In genomic region chr13:43316997-43317396, GRCh38 we compare ENCODE assay signal across 8 cellular contexts.
DNase-seq lines count a peak whose midpoint lies in the region; ATAC-seq and TF ChIP-seq lines count a peak whose summit lies in the region.

No MANE protein-coding gene starts in this region.

- no peak overlapping the region for H3K27ac Mint-ChIP-seq in neural progenitor cell
- no peak overlapping the region for H3K27ac Mint-ChIP-seq in activated CD4-positive, alpha-beta T cell treated with anti-CD3 and anti-CD28 coated beads for 36 hours

- H3K4me1 Mint-ChIP-seq in neural progenitor cell: peaks cover 31% of the 10 kb centered on the region
- no peaks in the 10 kb centered on the region for H3K4me1 Mint-ChIP-seq in activated CD4-positive, alpha-beta T cell treated with anti-CD3 and anti-CD28 coated beads for 36 hours

- H3K4me3 Mint-ChIP-seq in neural progenitor cell: no peak overlapping the region
- no peak overlapping the region for H3K4me3 Mint-ChIP-seq in activated CD4-positive, alpha-beta T cell treated with anti-CD3 and anti-CD28 coated beads for 36 hours

- H2AFZ ChIP-seq in neural progenitor cell (replicated peaks): no peak overlapping the region

- H3K27me3 ChIP-seq in dorsolateral prefrontal cortex: no peaks in the 10 kb centered on the region
- no peaks in the 10 kb centered on the region for H3K27me3 ChIP-seq in neural progenitor cell

- H3K27ac ChIP-seq in dorsolateral prefrontal cortex: peak overlapping the region in 16 of 59 donors; percentile 1 to 52 (median 26)
- H3K27ac ChIP-seq in neural progenitor cell: no peak overlapping the region

- H3K9me3 Mint-ChIP-seq in neural progenitor cell: no peaks in the 10 kb centered on the region
- no peaks in the 10 kb centered on the region for H3K9me3 Mint-ChIP-seq in activated CD4-positive, alpha-beta T cell treated with anti-CD3 and anti-CD28 coated beads for 36 hours (ENCODE audit: low read depth)

- H3K9me3 ChIP-seq in neural progenitor cell (ENCODE audit: low read depth): no peaks in the 10 kb centered on the region

- H3K27me3 Mint-ChIP-seq in neural progenitor cell (ENCODE audit: insufficient read depth, low read depth): peaks cover 2% of the 10 kb centered on the region
- H3K27me3 Mint-ChIP-seq in activated CD4-positive, alpha-beta T cell treated with anti-CD3 and anti-CD28 coated beads for 36 hours: peaks cover 1% of the 10 kb centered on the region

- peaks cover 20% of the 10 kb centered on the region for H3F3A ChIP-seq in neural progenitor cell (ENCODE audit: low read depth)

- no peaks in the 10 kb centered on the region for H3K79me2 ChIP-seq in neural progenitor cell (ENCODE audit: low read depth)

- no peaks in the 10 kb centered on the region for H3K36me3 ChIP-seq in neural progenitor cell

- CTCF ChIA-PET in activated CD4-positive, alpha-beta T cell treated with anti-CD3 and anti-CD28 coated beads for 36 hours (lab: Charles Lee): no interaction called here

- peaks cover 37% of the 10 kb centered on the region for H3K4me1 ChIP-seq in neural progenitor cell

- TF ChIP-seq CTCF in dorsolateral prefrontal cortex (IDR thresholded peaks at IDR 0.05 in 54 of 56, conservative IDR thresholded peaks at IDR 0.05 in 2 of 56; ENCODE audit: low read depth in 1 of 56, partially characterized antibody in 56 of 56) (no peak), neural progenitor cell (IDR thresholded peaks at IDR 0.05) (no peak)

- no peak for ATAC-seq in activated CD4-positive, alpha-beta T cell treated with anti-CD3 and anti-CD28 coated beads for 36 hours

- peak overlapping the region; percentile 8 for H3K4me2 ChIP-seq in neural progenitor cell

- intact Hi-C loops in dorsolateral prefrontal cortex (cut with DNase I): no loop called here
- intact Hi-C loops in activated CD4-positive, alpha-beta T cell treated with anti-CD3 and anti-CD28 coated beads for 36 hours (cut with DNase I, micrococcal nuclease): no loop called here

- H3K36me3 Mint-ChIP-seq in neural progenitor cell: no peaks in the 10 kb centered on the region
- no peaks in the 10 kb centered on the region for H3K36me3 Mint-ChIP-seq in activated CD4-positive, alpha-beta T cell treated with anti-CD3 and anti-CD28 coated beads for 36 hours (ENCODE audit: low read depth)

- DNase-seq in EH (ENCODE audit: low read depth): peak; percentile 74
- DNase-seq in NCI-H1694 (lab: John Stamatoyannopoulos, UW): peak; percentile 76
- peak in 3 of 10 donors; percentile 16 to 49 (median 41) for DNase-seq in dorsolateral prefrontal cortex
- DNase-seq in neural progenitor cell (ENCODE audit: low spot score): peak; percentile 20
- no peak for DNase-seq in GOT3 (lab: John Stamatoyannopoulos, UW)
- no peak for DNase-seq in cerebellar cortex (ENCODE audit: low spot score)
- no peak for DNase-seq in DMS153 (lab: John Stamatoyannopoulos, UW)
- no peak for DNase-seq in activated CD4-positive, alpha-beta T cell treated with anti-CD3 and anti-CD28 coated beads for 36 hours

- H4K20me1 ChIP-seq in neural progenitor cell (ENCODE audit: low read depth): no peaks in the 10 kb centered on the region

- H3K9ac ChIP-seq in neural progenitor cell: no peak overlapping the region

- POLR2A ChIA-PET in activated CD4-positive, alpha-beta T cell treated with anti-CD3 and anti-CD28 coated beads for 36 hours (lab: Charles Lee): no interaction called here

- H3K4me3 ChIP-seq in dorsolateral prefrontal cortex: peak overlapping the region in 43 of 59 donors; percentile 3 to 50 (median 29)
- no peak overlapping the region for H3K4me3 ChIP-seq in neural progenitor cell

Comparison
In these comparisons a context has a peak if more than half of its experiments do, and no peak if none do; other contexts are left out.
1. DNase-seq: peak in EH (single experiment), NCI-H1694 (single experiment) and neural progenitor cell (single experiment); none in GOT3 (single experiment), cerebellar cortex (single experiment), DMS153 (single experiment) and activated CD4-positive, alpha-beta T cell treated with anti-CD3 and anti-CD28 coated beads for 36 hours (single experiment).